In genomic region chr10:86346169-86346793, GRCh38 we compare ENCODE assay signal across 17 cellular contexts. TPM values are rescaled to one million over a fixed set of nuclear protein-coding genes. Genes with fewer than 3 reads are reported as not detected.
DNase-seq lines count a peak whose midpoint lies in the region; ATAC-seq and TF ChIP-seq lines count a peak whose summit lies in the region.
"Had no signal": no experiment of that assay in that cellular context is flagged by ENCODE, and none has a peak within 500 bp of the region (broad histone marks: within the 10 kb centered on the region; RNA-seq: fewer than 3 reads in every experiment).

No MANE protein-coding gene starts in this region.

- H3K4me1 ChIP-seq in lower lobe of right lung: peaks cover 19% of the 10 kb centered on the region
- H3K4me1 ChIP-seq in upper lobe of left lung: peaks cover 4 to 29% (median 9%) of the 10 kb centered on the region in 4 donors
- H3K4me1 ChIP-seq: prostate gland had no signal

- H3K9me3 Mint-ChIP-seq in activated naive CD4-positive, alpha-beta T cell treated with anti-CD3 and anti-CD28 coated beads, Interleukin-2, amount 50 U/mL, for 24 hours: no peaks in the 10 kb centered on the region
- H3K9me3 Mint-ChIP-seq in activated naive CD4-positive, alpha-beta T cell treated with anti-CD3 and anti-CD28 coated beads, Interleukin-2, amount 50 U/mL, for 72 hours: no peaks in the 10 kb centered on the region
- H3K9me3 Mint-ChIP-seq: activated naive CD4-positive, alpha-beta T cell treated with anti-CD3 and anti-CD28 coated beads, Interleukin-2, amount 10 ng/mL, durations not matched to agents 7 days and 5 days; HFFc6; naive B cell; T-helper 2 cell treated with Interferon-gamma antibody and Interleukin-4, amounts not matched to agents 5 μg/mL and 100 μg/mL, for 36 hours had no signal

- TF ChIP-seq POLR2A in upper lobe of left lung (IDR thresholded peaks at IDR 0.05): no peak

- ATAC-seq in activated naive CD4-positive, alpha-beta T cell treated with anti-CD3 and anti-CD28 coated beads, Interleukin-2, amount 50 U/mL, for 72 hours: no peak
- peak; percentile 52 to 61 for ATAC-seq in lower lobe of right lung
- ATAC-seq in upper lobe of left lung (ENCODE audit: low FRiP score in 2 of 2): peak in 1 of 2 donors; percentile 7
- ATAC-seq: left lobe of liver had no signal

- H3K4me1 Mint-ChIP-seq in activated naive CD4-positive, alpha-beta T cell treated with anti-CD3 and anti-CD28 coated beads, Interleukin-2, amount 50 U/mL, for 24 hours: no peaks in the 10 kb centered on the region
- H3K4me1 Mint-ChIP-seq: activated naive CD4-positive, alpha-beta T cell treated with anti-CD3 and anti-CD28 coated beads, Interleukin-2, amount 10 ng/mL, durations not matched to agents 7 days and 5 days; naive B cell had no signal

- no peaks in the 10 kb centered on the region for H3K9me3 ChIP-seq in lower lobe of right lung
- H3K9me3 ChIP-seq in upper lobe of left lung: no peaks in the 10 kb centered on the region
- H3K9me3 ChIP-seq: prostate gland had no signal

- no peak overlapping the region for H3K4me3 ChIP-seq in lower lobe of right lung
- no peak overlapping the region for H3K4me3 ChIP-seq in upper lobe of left lung
- H3K4me3 ChIP-seq: prostate gland had no signal

- TF ChIP-seq CTCF in lower lobe of right lung (IDR thresholded peaks at IDR 0.05) (no peak), upper lobe of left lung (IDR thresholded peaks at IDR 0.05) (no peak)

- intact Hi-C loops in lower lobe of right lung (cut with DNase I): no loop called here

- peak overlapping the region; percentile 1 for H3K27ac Mint-ChIP-seq in activated naive CD4-positive, alpha-beta T cell treated with anti-CD3 and anti-CD28 coated beads, Interleukin-2, amount 50 U/mL, for 24 hours
- peak overlapping the region in 1 of 2 donors; percentile 22 for H3K27ac Mint-ChIP-seq in activated naive CD4-positive, alpha-beta T cell treated with anti-CD3 and anti-CD28 coated beads, Interleukin-2, amount 50 U/mL, for 72 hours
- H3K27ac Mint-ChIP-seq: activated naive CD4-positive, alpha-beta T cell treated with anti-CD3 and anti-CD28 coated beads, Interleukin-2, amount 10 ng/mL, durations not matched to agents 7 days and 5 days; HFFc6; naive B cell; T-helper 2 cell treated with Interferon-gamma antibody and Interleukin-4, amounts not matched to agents 5 μg/mL and 100 μg/mL, for 36 hours had no signal

- DNase-seq in activated naive CD4-positive, alpha-beta T cell treated with anti-CD3 and anti-CD28 coated beads, Interleukin-2, amount 50 U/mL, for 72 hours (ENCODE audit: low spot score in 2 of 2): no peak
- DNase-seq in SK-N-DZ (ENCODE audit: low spot score): peak; percentile 95
- DNase-seq in lower lobe of right lung: peak; percentile 34
- no peak for DNase-seq in upper lobe of left lung
- DNase-seq in DMS 273 (lab: John Stamatoyannopoulos, UW; ENCODE audit: unreplicated experiment): no peak
- DNase-seq in inferior parietal cortex (ENCODE audit: extremely low spot score): no peak
- no peak for DNase-seq in activated CD4-positive, alpha-beta T cell treated with anti-CD3 and anti-CD28 coated beads, Interleukin-2, amount 50 U/mL, for 48 hours
- DNase-seq: activated naive CD4-positive, alpha-beta T cell treated with anti-CD3 and anti-CD28 coated beads, Interleukin-2, amount 10 ng/mL, durations not matched to agents 7 days and 5 days; naive B cell; NCI-H1417 treated with DMSO at 0.1 percent for 48 hours; SIG-M5; stimulated activated naive CD4-positive, alpha-beta T cell had no signal

- no peaks in the 10 kb centered on the region for H3K36me3 ChIP-seq in lower lobe of right lung
- no peaks in the 10 kb centered on the region for H3K36me3 ChIP-seq in upper lobe of left lung
- H3K36me3 ChIP-seq: prostate gland had no signal

- no peak overlapping the region for H3K4me3 Mint-ChIP-seq in activated naive CD4-positive, alpha-beta T cell treated with anti-CD3 and anti-CD28 coated beads, Interleukin-2, amount 50 U/mL, for 24 hours
- H3K4me3 Mint-ChIP-seq: activated naive CD4-positive, alpha-beta T cell treated with anti-CD3 and anti-CD28 coated beads, Interleukin-2, amount 10 ng/mL, durations not matched to agents 7 days and 5 days; HFFc6; naive B cell; T-helper 2 cell treated with Interferon-gamma antibody and Interleukin-4, amounts not matched to agents 5 μg/mL and 100 μg/mL, for 36 hours had no signal

- peaks cover 3% of the 10 kb centered on the region for H3K27me3 Mint-ChIP-seq in activated naive CD4-positive, alpha-beta T cell treated with anti-CD3 and anti-CD28 coated beads, Interleukin-2, amount 50 U/mL, for 24 hours

- H3K27ac ChIP-seq in lower lobe of right lung (peak overlapping the region; percentile 77), upper lobe of left lung (peak overlapping the region; percentile 43 to 73 (median 60))
- H3K27ac ChIP-seq: prostate gland had no signal

- WGBS in upper lobe of left lung, 2 donors: 71 to 72% methylated on average over 4 to 11 of the region's 11 CpGs

- H3K27me3 ChIP-seq in lower lobe of right lung (ENCODE audit: low read depth) (no peaks in the 10 kb centered on the region), upper lobe of left lung (no peaks in the 10 kb centered on the region)

- no peaks in the 10 kb centered on the region for H3K36me3 Mint-ChIP-seq in activated naive CD4-positive, alpha-beta T cell treated with anti-CD3 and anti-CD28 coated beads, Interleukin-2, amount 50 U/mL, for 24 hours
- H3K36me3 Mint-ChIP-seq in activated naive CD4-positive, alpha-beta T cell treated with anti-CD3 and anti-CD28 coated beads, Interleukin-2, amount 50 U/mL, for 72 hours: no peaks in the 10 kb centered on the region
- H3K36me3 Mint-ChIP-seq: activated naive CD4-positive, alpha-beta T cell treated with anti-CD3 and anti-CD28 coated beads, Interleukin-2, amount 10 ng/mL, durations not matched to agents 7 days and 5 days; naive B cell had no signal

- no peak for TF ChIP-seq EP300 in upper lobe of left lung (IDR thresholded peaks at IDR 0.05)

RNA-seq across cellular contexts. Expression of gene GRID1, which starts 20.3 kb away (rescaled TPM):
- not detected for total RNA-seq in activated naive CD4-positive, alpha-beta T cell treated with anti-CD3 and anti-CD28 coated beads, Interleukin-2, amount 50 U/mL, for 72 hours
- 7.1 and 8.1 TPM in 2 replicates for polyA plus RNA-seq in SK-N-DZ (2014; cell fraction: cytosol; rRNA removed)
- polyA plus RNA-seq in SK-N-DZ (2014; cell fraction: nucleus; rRNA removed): 4.2 and 6.2 TPM in 2 replicates
- 2.5 TPM for total RNA-seq in lower lobe of right lung
- total RNA-seq in upper lobe of left lung: 1 to 10 TPM; 1.5 to 5.2 (median 3.2) TPM
- total RNA-seq: HFFc6 had no signal

Comparison
In these comparisons a context has a peak if more than half of its experiments do, and no peak if none do; other contexts are left out.
1. ATAC-seq: peak in lower lobe of right lung (2 of 2); none in activated naive CD4-positive, alpha-beta T cell treated with anti-CD3 and anti-CD28 coated beads, Interleukin-2, amount 50 U/mL, for 72 hours (0 of 2).
2. DNase-seq: peak in SK-N-DZ (single experiment) and lower lobe of right lung (single experiment); none in activated naive CD4-positive, alpha-beta T cell treated with anti-CD3 and anti-CD28 coated beads, Interleukin-2, amount 50 U/mL, for 72 hours (0 of 2), upper lobe of left lung (0 of 2), DMS 273 (single experiment), inferior parietal cortex (single experiment) and activated CD4-positive, alpha-beta T cell treated with anti-CD3 and anti-CD28 coated beads, Interleukin-2, amount 50 U/mL, for 48 hours (0 of 2).